1 cellular context compared by ENCODE assay signal in genomic region chr12:55715833-55716581, GRCh38.
TF ChIP-seq lines count a peak whose summit lies in the region.

Gene BLOC1S1, plus strand, starts transcription at chr12:55716046. Its CDS starts 6 bp downstream, at chr12:55716052.

TF ChIP-seq in K562, 482 proteins besides CTCF, POLR2A, EP300 and RAD21 (continued from another document and continues in another):
- TF ChIP-seq REST (CRISPR knock-in tag; IDR thresholded peaks at IDR 0.05; ENCODE audit: low read depth) (0 out of 2 replicates have a peak, but pooled peaks have one; percentile 24), GATAD2A (IDR thresholded peaks at IDR 0.05) (peak; percentile 77; the same call in 1 of the 2 replicates), CHD4 (IDR thresholded peaks at IDR 0.05; ENCODE audit: insufficient read depth, insufficient replicate concordance, low read depth, low read length, poor library complexity, severe bottlenecking) (no peak), ZKSCAN1 (IDR thresholded peaks at IDR 0.05; ENCODE audit: low read depth, low read length) (peak; percentile 43; the same call in 1 of the 2 replicates), NR1H2 (CRISPR knock-in tag; IDR thresholded peaks at IDR 0.05) (no peak), JUND (IDR thresholded peaks at IDR 0.05; ENCODE audit: borderline replicate concordance, low read depth, low read length) (peak; percentile 32; the same call in 1 of the 2 replicates), JUND (tag; IDR thresholded peaks at IDR 0.05; ENCODE audit: borderline replicate concordance, low read depth, low read length) (no peak; the same call in 2 of the 3 replicates), NKRF (IDR thresholded peaks at IDR 0.05; ENCODE audit: borderline replicate concordance) (peak; percentile 99), POLR2AphosphoS5 (IDR thresholded peaks at IDR 0.05; ENCODE audit: control insufficient read depth, insufficient read depth, low read depth, low read length) (peak; percentile 53; the same call in 1 of the 2 replicates), FOSL1 (tag; conservative IDR thresholded peaks at IDR 0.05) (no peak), LCOR (CRISPR knock-in tag; IDR thresholded peaks at IDR 0.05) (peak; percentile 77; the same call in 1 of the 2 replicates), FUS (optimal IDR thresholded peaks at IDR 0.05; ENCODE audit: low read depth, low read length) (no peak), IRF9 (tag; IDR thresholded peaks at IDR 0.05) (0 out of 2 replicates have a peak, but pooled peaks have one; percentile 33), ZNF589 (CRISPR knock-in tag; IDR thresholded peaks at IDR 0.05; ENCODE audit: low read depth) (peak; percentile 41; the same call in 1 of the 2 replicates), MGA (IDR thresholded peaks at IDR 0.05) (peak; percentile 90), ARHGAP35 (IDR thresholded peaks at IDR 0.05; ENCODE audit: partially characterized antibody) (no peak), ZNF75A (CRISPR knock-in tag; IDR thresholded peaks at IDR 0.05) (no peak), CBFA2T2 (conservative IDR thresholded peaks at IDR 0.05) (peak; percentile 99), USF1 (CRISPR knock-in tag; IDR thresholded peaks at IDR 0.05) (peak; percentile 99), HMGXB4 (CRISPR knock-in tag; IDR thresholded peaks at IDR 0.05) (no peak), FOXM1 (IDR thresholded peaks at IDR 0.05; ENCODE audit: low read depth) (0 out of 2 replicates have a peak, but pooled peaks have one; percentile 18), FOXM1 (CRISPR knock-in tag; IDR thresholded peaks at IDR 0.05; ENCODE audit: low read depth) (no peak), CREB3 (tag; conservative IDR thresholded peaks at IDR 0.05; ENCODE audit: low read depth) (peak; percentile 40; the same call in 1 of the 2 replicates), POLR2G (IDR thresholded peaks at IDR 0.05; ENCODE audit: low read depth, low read length) (peak; percentile 77), STAT6 (CRISPR knock-in tag; IDR thresholded peaks at IDR 0.05) (0 out of 2 replicates have a peak, but pooled peaks have one; percentile 66), ZNF507 (tag; conservative IDR thresholded peaks at IDR 0.05) (no peak), PML (IDR thresholded peaks at IDR 0.05; ENCODE audit: low read length) (no peak; the same call in 1 of the 2 replicates)
